ENCODE assay signal across 14 cellular contexts in genomic region chr2:201900362-201900761, GRCh38.
DNase-seq lines count a peak whose midpoint lies in the region; ATAC-seq and TF ChIP-seq lines count a peak whose summit lies in the region.
"Had no signal": no experiment of that assay in that cellular context is flagged by ENCODE, and none has a peak within 500 bp of the region (broad histone marks: within the 10 kb centered on the region; RNA-seq: fewer than 3 reads in every experiment).

No MANE protein-coding gene starts in this region.

- POLR2A ChIA-PET in WTC11 (lab: Charles Lee), result no interaction called here

- CTCF ChIA-PET in WTC11 (lab: Charles Lee), result no interaction called here

- H3K4me1 Mint-ChIP-seq in activated naive CD8-positive, alpha-beta T cell treated with anti-CD3 and anti-CD28 coated beads, Interleukin-2, amount 50 U/mL, for 24 hours, result no peaks in the 10 kb centered on the region
- H3K4me1 Mint-ChIP-seq in activated naive CD8-positive, alpha-beta T cell treated with anti-CD3 and anti-CD28 coated beads for 36 hours, result peaks cover 4% of the 10 kb centered on the region
- peaks cover 8 to 12% of the 10 kb centered on the region in 2 donors for H3K4me1 Mint-ChIP-seq in stimulated activated naive B cell treated with anti-CD40 and anti-IgM and Interleukin-4, amounts not matched to agents 10 μg/mL and 1 μg/mL and 100 μg/mL, for 72 hours
- peaks cover 8% of the 10 kb centered on the region for H3K4me1 Mint-ChIP-seq in CD14-positive monocyte
- peaks cover 24% of the 10 kb centered on the region for H3K4me1 Mint-ChIP-seq in WTC11
- H3K4me1 Mint-ChIP-seq: activated CD4-positive, alpha-beta T cell treated with anti-CD3 and anti-CD28 coated beads, Interleukin-2, amount 10 ng/mL, durations not matched to agents 24 days and 14 days; stimulated activated naive CD8-positive, alpha-beta T cell treated with anti-CD3 and anti-CD28 coated beads, Interleukin-15, amount 100 ng/mL, for 72 hours had no signal

- H3K4me3 Mint-ChIP-seq in activated naive CD8-positive, alpha-beta T cell treated with anti-CD3 and anti-CD28 coated beads, Interleukin-2, amount 50 U/mL, for 24 hours, result no peak overlapping the region
- no peak overlapping the region for H3K4me3 Mint-ChIP-seq in activated naive CD8-positive, alpha-beta T cell treated with anti-CD3 and anti-CD28 coated beads for 36 hours
- no peak overlapping the region for H3K4me3 Mint-ChIP-seq in stimulated activated naive B cell treated with anti-CD40 and anti-IgM and Interleukin-4, amounts not matched to agents 10 μg/mL and 1 μg/mL and 100 μg/mL, for 72 hours
- no peak overlapping the region for H3K4me3 Mint-ChIP-seq in CD14-positive monocyte
- H3K4me3 Mint-ChIP-seq in WTC11, result no peak overlapping the region
- H3K4me3 Mint-ChIP-seq: activated CD4-positive, alpha-beta T cell treated with anti-CD3 and anti-CD28 coated beads, Interleukin-2, amount 10 ng/mL, durations not matched to agents 24 days and 14 days; nephron progenitor cell; stimulated activated naive CD8-positive, alpha-beta T cell treated with anti-CD3 and anti-CD28 coated beads, Interleukin-15, amount 100 ng/mL, for 72 hours had no signal

- intact Hi-C loops in CD14-positive monocyte (cut with micrococcal nuclease), result no loop called here

- peak; percentile 46 for ATAC-seq in activated naive CD8-positive, alpha-beta T cell treated with anti-CD3 and anti-CD28 coated beads, Interleukin-2, amount 50 U/mL, for 24 hours
- ATAC-seq in HG03139 (IDR thresholded peaks at IDR 0.05; ENCODE audit: unreplicated experiment), result peak; percentile 57
- peak; percentile 88 to 93 for ATAC-seq in stimulated activated naive B cell treated with anti-CD40 and anti-IgM and Interleukin-4, amounts not matched to agents 10 μg/mL and 1 μg/mL and 100 μg/mL, for 72 hours (replicated peaks)
- no peak for ATAC-seq in GM19023 (IDR thresholded peaks at IDR 0.05; ENCODE audit: unreplicated experiment)
- ATAC-seq in WTC11, result no peak
- ATAC-seq: stimulated activated naive CD8-positive, alpha-beta T cell treated with anti-CD3 and anti-CD28 coated beads, Interleukin-15, amount 100 ng/mL, for 72 hours had no signal

- H3K9me3 Mint-ChIP-seq in activated naive CD8-positive, alpha-beta T cell treated with anti-CD3 and anti-CD28 coated beads, Interleukin-2, amount 50 U/mL, for 24 hours, result no peaks in the 10 kb centered on the region
- no peaks in the 10 kb centered on the region for H3K9me3 Mint-ChIP-seq in activated naive CD8-positive, alpha-beta T cell treated with anti-CD3 and anti-CD28 coated beads for 36 hours
- H3K9me3 Mint-ChIP-seq in stimulated activated naive B cell treated with anti-CD40 and anti-IgM and Interleukin-4, amounts not matched to agents 10 μg/mL and 1 μg/mL and 100 μg/mL, for 72 hours, result no peaks in the 10 kb centered on the region
- H3K9me3 Mint-ChIP-seq in CD14-positive monocyte, result peaks cover 0 to 2% (median 0%) of the 10 kb centered on the region in 7 donors
- H3K9me3 Mint-ChIP-seq in WTC11, result no peaks in the 10 kb centered on the region
- H3K9me3 Mint-ChIP-seq: activated CD4-positive, alpha-beta T cell treated with anti-CD3 and anti-CD28 coated beads, Interleukin-2, amount 10 ng/mL, durations not matched to agents 24 days and 14 days; nephron progenitor cell; stimulated activated naive CD8-positive, alpha-beta T cell treated with anti-CD3 and anti-CD28 coated beads, Interleukin-15, amount 100 ng/mL, for 72 hours had no signal

- H3K36me3 Mint-ChIP-seq in activated naive CD8-positive, alpha-beta T cell treated with anti-CD3 and anti-CD28 coated beads, Interleukin-2, amount 50 U/mL, for 24 hours (ENCODE audit: low read depth), result no peaks in the 10 kb centered on the region
- H3K36me3 Mint-ChIP-seq in activated naive CD8-positive, alpha-beta T cell treated with anti-CD3 and anti-CD28 coated beads for 36 hours, result no peaks in the 10 kb centered on the region
- no peaks in the 10 kb centered on the region for H3K36me3 Mint-ChIP-seq in stimulated activated naive B cell treated with anti-CD40 and anti-IgM and Interleukin-4, amounts not matched to agents 10 μg/mL and 1 μg/mL and 100 μg/mL, for 72 hours
- H3K36me3 Mint-ChIP-seq in CD14-positive monocyte (no peaks in the 10 kb centered on the region), WTC11 (no peaks in the 10 kb centered on the region)

- H3K27ac Mint-ChIP-seq in activated naive CD8-positive, alpha-beta T cell treated with anti-CD3 and anti-CD28 coated beads, Interleukin-2, amount 50 U/mL, for 24 hours, result no peak overlapping the region
- H3K27ac Mint-ChIP-seq in activated naive CD8-positive, alpha-beta T cell treated with anti-CD3 and anti-CD28 coated beads for 36 hours, result no peak overlapping the region
- H3K27ac Mint-ChIP-seq in stimulated activated naive B cell treated with anti-CD40 and anti-IgM and Interleukin-4, amounts not matched to agents 10 μg/mL and 1 μg/mL and 100 μg/mL, for 72 hours, result no peak overlapping the region
- no peak overlapping the region for H3K27ac Mint-ChIP-seq in CD14-positive monocyte
- H3K27ac Mint-ChIP-seq in WTC11, result no peak overlapping the region
- H3K27ac Mint-ChIP-seq: activated CD4-positive, alpha-beta T cell treated with anti-CD3 and anti-CD28 coated beads, Interleukin-2, amount 10 ng/mL, durations not matched to agents 24 days and 14 days; nephron progenitor cell; stimulated activated naive CD8-positive, alpha-beta T cell treated with anti-CD3 and anti-CD28 coated beads, Interleukin-15, amount 100 ng/mL, for 72 hours had no signal

- DNase-seq in activated naive CD8-positive, alpha-beta T cell treated with anti-CD3 and anti-CD28 coated beads, Interleukin-2, amount 50 U/mL, for 24 hours, result no peak
- no peak for DNase-seq in activated naive CD8-positive, alpha-beta T cell treated with anti-CD3 and anti-CD28 coated beads for 36 hours
- DNase-seq in NOMO-1 treated with DMSO at 0.1 percent for 48 hours (lab: John Stamatoyannopoulos, UW; ENCODE audit: unreplicated experiment) (peak; percentile 86), CD14-positive monocyte (ENCODE audit: low spot score) (no peak), WTC11 (ENCODE audit: low spot score) (no peak)
- no peak for DNase-seq in stimulated activated naive B cell treated with anti-CD40 and anti-IgM and Interleukin-4, amounts not matched to agents 10 μg/mL and 1 μg/mL and 100 μg/mL, for 72 hours
- DNase-seq: activated CD4-positive, alpha-beta T cell treated with anti-CD3 and anti-CD28 coated beads, Interleukin-2, amount 10 ng/mL, durations not matched to agents 24 days and 14 days; amygdala; NCI-H1105; nephron progenitor cell; SHP77; stimulated activated naive CD8-positive, alpha-beta T cell treated with anti-CD3 and anti-CD28 coated beads, Interleukin-15, amount 100 ng/mL, for 72 hours had no signal

- H3K27me3 Mint-ChIP-seq in activated naive CD8-positive, alpha-beta T cell treated with anti-CD3 and anti-CD28 coated beads, Interleukin-2, amount 50 U/mL, for 24 hours, result peaks cover 12% of the 10 kb centered on the region
- peaks cover 12% of the 10 kb centered on the region for H3K27me3 Mint-ChIP-seq in activated naive CD8-positive, alpha-beta T cell treated with anti-CD3 and anti-CD28 coated beads for 36 hours
- peaks cover 24 to 32% of the 10 kb centered on the region in 2 donors for H3K27me3 Mint-ChIP-seq in stimulated activated naive B cell treated with anti-CD40 and anti-IgM and Interleukin-4, amounts not matched to agents 10 μg/mL and 1 μg/mL and 100 μg/mL, for 72 hours
- peaks cover 3 to 6% (median 4%) of the 10 kb centered on the region in 3 donors for H3K27me3 Mint-ChIP-seq in CD14-positive monocyte (ENCODE audit: low read depth in 3 of 3)
- no peaks in the 10 kb centered on the region for H3K27me3 Mint-ChIP-seq in WTC11 (ENCODE audit: low read depth)

- TF ChIP-seq CTCF in CD14-positive monocyte (IDR thresholded peaks at IDR 0.05), result no peak
- TF ChIP-seq CTCF in WTC11 (IDR thresholded peaks at IDR 0.05), result no peak

TF ChIP-seq in WTC11, 78 proteins besides CTCF, POLR2A, EP300 and RAD21:
- TF ChIP-seq ATF3 (CRISPR knock-in tag; conservative IDR thresholded peaks at IDR 0.05), result no peak
- TF ChIP-seq ZNF317 (CRISPR knock-in tag; IDR thresholded peaks at IDR 0.05; ENCODE audit: borderline replicate concordance, low read depth), result no peak
- TF ChIP-seq PRDM15 (CRISPR knock-in tag; IDR thresholded peaks at IDR 0.05), result no peak
- no peak for TF ChIP-seq PRRX2 (CRISPR knock-in tag; IDR thresholded peaks at IDR 0.05)

Comparison
In these comparisons a context has a peak if more than half of its experiments do, and no peak if none do; other contexts are left out.
1. ATAC-seq: peak in activated naive CD8-positive, alpha-beta T cell treated with anti-CD3 and anti-CD28 coated beads, Interleukin-2, amount 50 U/mL, for 24 hours (single experiment), HG03139 (single experiment) and stimulated activated naive B cell treated with anti-CD40 and anti-IgM and Interleukin-4, amounts not matched to agents 10 μg/mL and 1 μg/mL and 100 μg/mL, for 72 hours (2 of 2); none in GM19023 (single experiment) and WTC11 (single experiment).